In genomic region chr1:147201276-147201675, GRCh38 we compare ENCODE assay signal across 32 cellular contexts. TPM values are rescaled to one million over a fixed set of nuclear protein-coding genes. Genes with fewer than 3 reads are reported as not detected.
DNase-seq lines count a peak whose midpoint lies in the region; ATAC-seq, FAIRE-seq and TF ChIP-seq lines count a peak whose summit lies in the region.
"Had no signal": no experiment of that assay in that cellular context is flagged by ENCODE, and none has a peak within 500 bp of the region (broad histone marks: within the 10 kb centered on the region; RNA-seq: fewer than 3 reads in every experiment).

No MANE protein-coding gene starts in this region.

- 89 to 94% methylated on average over 4 of the region's 4 CpGs for WGBS in body of pancreas, 2 donors

- H3K4me3 ChIP-seq in keratinocyte (ENCODE audit: control insufficient read depth in 2 of 3, extremely low read depth in 1 of 3, insufficient read depth in 2 of 3, low read depth in 1 of 3, low read length in 3 of 3) (no peak overlapping the region), body of pancreas (no peak overlapping the region)
- H3K4me3 ChIP-seq: suprapubic skin had no signal

- TF ChIP-seq POLR2A in body of pancreas (IDR thresholded peaks at IDR 0.05), result no peak

- H3K4me2 ChIP-seq in keratinocyte (ENCODE audit: control insufficient read depth, extremely low read depth, insufficient read depth, low read depth, low read length), result peak overlapping the region; percentile 49

- no peaks in the 10 kb centered on the region for H4K20me1 ChIP-seq in keratinocyte (ENCODE audit: control insufficient read depth, extremely low read depth, insufficient read depth, low read length)

- no peaks in the 10 kb centered on the region for H3K9me3 Mint-ChIP-seq in activated CD4-positive, alpha-beta T cell treated with anti-CD3 and anti-CD28 coated beads for 36 hours (ENCODE audit: low read depth)
- H3K9me3 Mint-ChIP-seq: activated naive CD4-positive, alpha-beta T cell treated with anti-CD3 and anti-CD28 coated beads for 36 hours; activated T-cell treated with anti-CD3 and anti-CD28 coated beads, Interleukin-2, amount 50 U/mL, for 4 hours; dendritic cell treated with granulocyte-macrophage colony-stimulating factor and Interleukin-4, amounts not matched to agents 40 ng/mL and 50 ng/mL, for 4 days; naive thymus-derived CD4-positive, alpha-beta T cell; stimulated activated effector memory CD8-positive, alpha-beta T cell treated with anti-CD3 and anti-CD28 coated beads, Interleukin-12 subunit alpha, Interleukin-12 subunit beta, amount 100 ng/mL, for 72 hours had no signal

- TF ChIP-seq CTCF in keratinocyte (optimal IDR thresholded peaks at IDR 0.05 in 1 of 3, IDR thresholded peaks at IDR 0.05 in 1 of 3, conservative IDR thresholded peaks at IDR 0.05 in 1 of 3; ENCODE audit: extremely low read depth in 1 of 3, insufficient read depth in 2 of 3, low read length in 3 of 3) (no peak), body of pancreas (IDR thresholded peaks at IDR 0.05) (no peak)

- H2AFZ ChIP-seq in keratinocyte (ENCODE audit: control insufficient read depth, low read length), result peak overlapping the region; percentile 56

- H3K4me1 ChIP-seq in keratinocyte (ENCODE audit: control insufficient read depth, extremely low read depth, insufficient read depth, low read length) (no peaks in the 10 kb centered on the region), body of pancreas (peaks cover 16% of the 10 kb centered on the region)
- H3K4me1 ChIP-seq: BE2C, suprapubic skin had no signal

- no peak overlapping the region for H3K4me3 Mint-ChIP-seq in activated CD4-positive, alpha-beta T cell treated with anti-CD3 and anti-CD28 coated beads for 36 hours
- H3K4me3 Mint-ChIP-seq: activated CD4-positive, alpha-beta T cell treated with anti-CD3 and anti-CD28 coated beads, Interleukin-2, amount 10 ng/mL, durations not matched to agents 24 days and 14 days; activated naive CD4-positive, alpha-beta T cell treated with anti-CD3 and anti-CD28 coated beads for 36 hours; activated T-cell treated with anti-CD3 and anti-CD28 coated beads, Interleukin-2, amount 50 U/mL, for 4 hours; dendritic cell treated with granulocyte-macrophage colony-stimulating factor and Interleukin-4, amounts not matched to agents 40 ng/mL and 50 ng/mL, for 4 days; naive thymus-derived CD4-positive, alpha-beta T cell; stimulated activated effector memory CD8-positive, alpha-beta T cell treated with anti-CD3 and anti-CD28 coated beads, Interleukin-12 subunit alpha, Interleukin-12 subunit beta, amount 100 ng/mL, for 72 hours; T-helper 17 cell had no signal

- no peaks in the 10 kb centered on the region for H3K79me2 ChIP-seq in keratinocyte (ENCODE audit: control insufficient read depth, insufficient read depth, low read length)

- H3K4me1 Mint-ChIP-seq in activated CD4-positive, alpha-beta T cell treated with anti-CD3 and anti-CD28 coated beads for 36 hours, result peaks cover 5% of the 10 kb centered on the region

- POLR2A ChIA-PET in activated CD4-positive, alpha-beta T cell treated with anti-CD3 and anti-CD28 coated beads for 36 hours (lab: Charles Lee), result interaction anchor here (0.5 kb wide), 1 partner anchor 127 kb away, joined by 5 read pairs; no protein-coding TSS in a partner anchor

- H3K36me3 ChIP-seq in keratinocyte (ENCODE audit: control insufficient read depth in 2 of 2, extremely low read depth in 1 of 2, insufficient read depth in 2 of 2, low read length in 2 of 2) (no peaks in the 10 kb centered on the region), body of pancreas (replicated peaks in 1 of 2; ENCODE audit: insufficient read depth in 1 of 2, low read depth in 2 of 2) (no peaks in the 10 kb centered on the region)
- H3K36me3 ChIP-seq: BE2C, suprapubic skin had no signal

- no peak for FAIRE-seq in keratinocyte (lab: Jason Lieb, UNC)
- FAIRE-seq: A204.1, endometrium, H1, RCC 7860 had no signal

- intact Hi-C loops in activated CD4-positive, alpha-beta T cell treated with anti-CD3 and anti-CD28 coated beads for 36 hours (cut with DNase I, micrococcal nuclease), result no loop called here
- intact Hi-C loops in body of pancreas (cut with DNase I), result no loop called here

- H3K27ac Mint-ChIP-seq in activated CD4-positive, alpha-beta T cell treated with anti-CD3 and anti-CD28 coated beads for 36 hours, result no peak overlapping the region
- H3K27ac Mint-ChIP-seq: activated CD4-positive, alpha-beta T cell treated with anti-CD3 and anti-CD28 coated beads, Interleukin-2, amount 10 ng/mL, durations not matched to agents 24 days and 14 days; activated naive CD4-positive, alpha-beta T cell treated with anti-CD3 and anti-CD28 coated beads for 36 hours; dendritic cell treated with granulocyte-macrophage colony-stimulating factor and Interleukin-4, amounts not matched to agents 40 ng/mL and 50 ng/mL, for 4 days; naive thymus-derived CD4-positive, alpha-beta T cell; stimulated activated effector memory CD8-positive, alpha-beta T cell treated with anti-CD3 and anti-CD28 coated beads, Interleukin-12 subunit alpha, Interleukin-12 subunit beta, amount 100 ng/mL, for 72 hours; T-helper 17 cell had no signal

- no peaks in the 10 kb centered on the region for H3K36me3 Mint-ChIP-seq in activated CD4-positive, alpha-beta T cell treated with anti-CD3 and anti-CD28 coated beads for 36 hours (ENCODE audit: low read depth)
- H3K36me3 Mint-ChIP-seq: stimulated activated effector memory CD8-positive, alpha-beta T cell treated with anti-CD3 and anti-CD28 coated beads, Interleukin-12 subunit alpha, Interleukin-12 subunit beta, amount 100 ng/mL, for 72 hours had no signal

- no peak overlapping the region for H3K9ac ChIP-seq in keratinocyte (ENCODE audit: control insufficient read depth, extremely low read depth, insufficient read depth, low read length)

- no peaks in the 10 kb centered on the region for H3K27me3 Mint-ChIP-seq in activated CD4-positive, alpha-beta T cell treated with anti-CD3 and anti-CD28 coated beads for 36 hours
- H3K27me3 Mint-ChIP-seq: activated CD4-positive, alpha-beta T cell treated with anti-CD3 and anti-CD28 coated beads, Interleukin-2, amount 10 ng/mL, durations not matched to agents 24 days and 14 days; dendritic cell treated with granulocyte-macrophage colony-stimulating factor and Interleukin-4, amounts not matched to agents 40 ng/mL and 50 ng/mL, for 4 days; naive thymus-derived CD4-positive, alpha-beta T cell; T-helper 17 cell had no signal

- H3K27ac ChIP-seq in keratinocyte (ENCODE audit: control insufficient read depth, insufficient read depth, low read length), result no peak overlapping the region
- H3K27ac ChIP-seq in body of pancreas, result no peak overlapping the region
- H3K27ac ChIP-seq: HL-60, suprapubic skin had no signal

- peak; percentile 16 for ATAC-seq in activated CD4-positive, alpha-beta T cell treated with anti-CD3 and anti-CD28 coated beads for 36 hours
- ATAC-seq in body of pancreas, result no peak
- ATAC-seq: activated T-cell treated with anti-CD3 and anti-CD28 coated beads, Interleukin-2, amount 50 U/mL, for 4 hours; left colon; naive thymus-derived CD4-positive, alpha-beta T cell; stimulated activated effector memory CD8-positive, alpha-beta T cell treated with anti-CD3 and anti-CD28 coated beads, Interleukin-12 subunit alpha, Interleukin-12 subunit beta, amount 100 ng/mL, for 72 hours; T-helper 17 cell had no signal

- no peaks in the 10 kb centered on the region for H3K27me3 ChIP-seq in keratinocyte (ENCODE audit: control insufficient read depth, extremely low read depth, insufficient read depth, low read length)
- H3K27me3 ChIP-seq in body of pancreas, result no peaks in the 10 kb centered on the region
- H3K27me3 ChIP-seq: suprapubic skin had no signal

- CTCF ChIA-PET in activated CD4-positive, alpha-beta T cell treated with anti-CD3 and anti-CD28 coated beads for 36 hours (lab: Charles Lee), result interaction anchor here (0.7 to 1.5 kb wide), 2 partner anchors 19 to 188 kb away, joined by 3 to 4 read pairs; no protein-coding TSS in a partner anchor

- DNase-seq in activated CD4-positive, alpha-beta T cell treated with anti-CD3 and anti-CD28 coated beads for 36 hours, result no peak
- no peak for DNase-seq in activated CD4-positive, alpha-beta T cell treated with anti-CD3 and anti-CD28 coated beads for 48 hours
- DNase-seq in RPMI8226 (peak; percentile 18), keratinocyte (ENCODE audit: low read depth, low spot score) (no peak), stromal cell of bone marrow (ENCODE audit: low read depth) (peak; percentile 11), CD1c-positive myeloid dendritic cell (ENCODE audit: extremely low spot score) (no peak), body of pancreas (no peak)
- no peak for DNase-seq in effector CD8-positive, alpha-beta T cell (lab: John Stamatoyannopoulos, UW)
- DNase-seq: activated naive CD4-positive, alpha-beta T cell treated with anti-CD3 and anti-CD28 coated beads for 36 hours; activated T-cell treated with anti-CD3 and anti-CD28 coated beads, Interleukin-2, amount 50 U/mL, for 4 hours; amniotic stem cell; BE2C; caudate nucleus; DMS79; left colon; mesendoderm; naive thymus-derived CD4-positive, alpha-beta T cell; NCI-H1694 treated with DMSO at 0.1 percent for 48 hours; NCI-H2171 treated with DMSO at 0.1 percent for 48 hours; NCI-H526; occipital lobe; stimulated activated CD4-positive, alpha-beta T cell treated with anti-CD3 and anti-CD28 coated beads, Interleukin-2, amount 100 ng/mL, for 48 hours; T-helper 17 cell had no signal

- H3K9me3 ChIP-seq in keratinocyte (ENCODE audit: control insufficient read depth, low read depth, low read length) (no peaks in the 10 kb centered on the region), body of pancreas (no peaks in the 10 kb centered on the region)
- H3K9me3 ChIP-seq: BE2C, suprapubic skin had no signal

- dilution Hi-C loops in keratinocyte (cut with MboI; ENCODE audit: extremely low pct_ligation_motif_present, low sequenced_read_pairs), result no loop called here

- H3K9me1 ChIP-seq in keratinocyte (ENCODE audit: control insufficient read depth, extremely low read depth, insufficient read depth, low read length), result no peaks in the 10 kb centered on the region

RNA-seq across cellular contexts. Expression of gene FMO5, which starts 23.9 kb away (rescaled TPM):
- under 1 TPM; 0.37 to 0.53 TPM for total RNA-seq in activated CD4-positive, alpha-beta T cell treated with anti-CD3 and anti-CD28 coated beads for 36 hours
- polyA plus RNA-seq in keratinocyte, result 0.18 to 0.61 TPM (median 0.31 TPM) in 3 replicates
- 0.30 TPM for polyA plus RNA-seq in keratinocyte (2011; ENCODE audit: low read depth)
- polyA plus RNA-seq in keratinocyte (2011; cell fraction: cytosol; rRNA removed), result 0.31 and 0.47 TPM in 2 replicates
- polyA plus RNA-seq in keratinocyte (2011; cell fraction: nucleus; rRNA removed), result 0.96 and 1.1 TPM in 2 replicates
- 0.34 and 0.39 TPM in 2 replicates for polyA plus RNA-seq in keratinocyte (2012; ENCODE audit: low replicate concordance)
- polyA minus RNA-seq in keratinocyte, result 0.22 to 1.1 TPM (median 0.33 TPM) in 3 replicates
- not detected for polyA minus RNA-seq in keratinocyte (2011; cell fraction: cytosol; rRNA and poly(A)+ RNA removed)
- polyA minus RNA-seq in keratinocyte (2011; cell fraction: nucleus; rRNA and poly(A)+ RNA removed), result 0.21 and 0.31 TPM in 2 replicates
- 10 to 100 TPM; 30.6 to 68.6 TPM for total RNA-seq in body of pancreas

RNA-seq across cellular contexts. Expression of gene PRKAB2, which starts 29.0 kb away (rescaled TPM):
- 1 to 10 TPM; 4.8 to 7.0 TPM for total RNA-seq in activated CD4-positive, alpha-beta T cell treated with anti-CD3 and anti-CD28 coated beads for 36 hours
- polyA plus RNA-seq in keratinocyte, result 20.9 to 39.9 TPM (median 35.6 TPM) in 3 replicates
- polyA plus RNA-seq in keratinocyte (2011; ENCODE audit: low read depth), result 9.5 TPM
- 13.5 and 29.8 TPM in 2 replicates for polyA plus RNA-seq in keratinocyte (2011; cell fraction: cytosol; rRNA removed)
- 48.3 and 61.4 TPM in 2 replicates for polyA plus RNA-seq in keratinocyte (2011; cell fraction: nucleus; rRNA removed)
- polyA plus RNA-seq in keratinocyte (2012; ENCODE audit: low replicate concordance), result 12.8 and 14.2 TPM in 2 replicates
- 7.3 to 31.5 TPM (median 26.2 TPM) in 3 replicates for polyA minus RNA-seq in keratinocyte
- 17.5 TPM for polyA minus RNA-seq in keratinocyte (2011; cell fraction: cytosol; rRNA and poly(A)+ RNA removed)
- 22.2 and 34.9 TPM in 2 replicates for polyA minus RNA-seq in keratinocyte (2011; cell fraction: nucleus; rRNA and poly(A)+ RNA removed)
- 10 to 100 TPM; 11.9 to 19.5 TPM for total RNA-seq in body of pancreas

RNA-seq across cellular contexts. Expression of gene CHD1L, which starts 41.2 kb away (rescaled TPM):
- 10 to 100 TPM; 56.1 to 69.2 TPM for total RNA-seq in activated CD4-positive, alpha-beta T cell treated with anti-CD3 and anti-CD28 coated beads for 36 hours
- 33.5 to 49.2 TPM (median 38.3 TPM) in 3 replicates for polyA plus RNA-seq in keratinocyte
- polyA plus RNA-seq in keratinocyte (2011; ENCODE audit: low read depth), result 33.1 TPM
- polyA plus RNA-seq in keratinocyte (2011; cell fraction: cytosol; rRNA removed), result 28.0 and 40.0 TPM in 2 replicates
- 46.4 and 59.4 TPM in 2 replicates for polyA plus RNA-seq in keratinocyte (2011; cell fraction: nucleus; rRNA removed)
- 13.9 and 32.0 TPM in 2 replicates for polyA plus RNA-seq in keratinocyte (2012; ENCODE audit: low replicate concordance)
- polyA minus RNA-seq in keratinocyte, result 7.9 to 33.0 TPM (median 22.9 TPM) in 3 replicates
- polyA minus RNA-seq in keratinocyte (2011; cell fraction: cytosol; rRNA and poly(A)+ RNA removed), result 17.1 TPM
- polyA minus RNA-seq in keratinocyte (2011; cell fraction: nucleus; rRNA and poly(A)+ RNA removed), result 16.4 and 30.9 TPM in 2 replicates
- 10 to 100 TPM; 11.5 to 21.5 TPM for total RNA-seq in body of pancreas

Comparison
In these comparisons a context has a peak if more than half of its experiments do, and no peak if none do; other contexts are left out.
1. DNase-seq: peak in RPMI8226 (single experiment) and stromal cell of bone marrow (single experiment); none in activated CD4-positive, alpha-beta T cell treated with anti-CD3 and anti-CD28 coated beads for 36 hours (single experiment), activated CD4-positive, alpha-beta T cell treated with anti-CD3 and anti-CD28 coated beads for 48 hours (single experiment), keratinocyte (single experiment), CD1c-positive myeloid dendritic cell (single experiment), body of pancreas (0 of 4) and effector CD8-positive, alpha-beta T cell (single experiment).
2. RNA of gene FMO5, which starts 23.9 kb away (total RNA-seq): 30.6 to 68.6 TPM in body of pancreas; 0.37 to 0.53 TPM in activated CD4-positive, alpha-beta T cell treated with anti-CD3 and anti-CD28 coated beads for 36 hours; every median in the first group is over 10 times any median in the second.